ENCODE assay signal across 28 cellular contexts in genomic region chr13:90281709-90282108, GRCh38.
"Had no signal": no experiment of that assay in that cellular context is flagged by ENCODE, and none has a peak within 500 bp of the region (broad histone marks: within the 10 kb centered on the region; RNA-seq: fewer than 3 reads in every experiment).

No MANE protein-coding gene starts in this region.

- H3K4me2 ChIP-seq: hepatocyte had no signal

- H3K4me1 ChIP-seq: ascending aorta, foreskin keratinocyte, left lung, right atrium auricular region, spleen, testis, vagina had no signal

- H3K79me2 ChIP-seq: hepatocyte had no signal

- H3K4me1 Mint-ChIP-seq: activated CD4-positive, alpha-beta T cell treated with anti-CD3 and anti-CD28 coated beads, Interleukin-2, amount 10 ng/mL, durations not matched to agents 7 days and 5 days; immature natural killer cell; mesothelial cell of epicardium; naive thymus-derived CD8-positive, alpha-beta T cell had no signal

- H3K27ac Mint-ChIP-seq: activated CD4-positive, alpha-beta T cell treated with anti-CD3 and anti-CD28 coated beads, Interleukin-2, amount 10 ng/mL, durations not matched to agents 7 days and 5 days; activated CD8-positive, alpha-beta T cell treated with anti-CD3 and anti-CD28 coated beads, Interleukin-2, amount 10 ng/mL, durations not matched to agents 7 days and 5 days; activated naive CD4-positive, alpha-beta T cell treated with anti-CD3 and anti-CD28 coated beads, Interleukin-2, amount 50 U/mL, for 72 hours; activated T-helper 1 cell treated with anti-CD3 and anti-CD28 coated beads, Interleukin-12 subunit alpha, Interleukin-12 subunit beta, Interleukin-2, Interleukin-4 antibody, amounts not matched to agents 30 ng/mL and 10 ng/mL and 1 ng/mL, durations not matched to agents 14 hours and 24 hours and 36 hours; immature natural killer cell; mesothelial cell of epicardium; naive thymus-derived CD8-positive, alpha-beta T cell had no signal

- ATAC-seq: activated CD8-positive, alpha-beta T cell treated with anti-CD3 and anti-CD28 coated beads, Interleukin-2, amount 10 ng/mL, durations not matched to agents 7 days and 5 days; activated naive CD4-positive, alpha-beta T cell treated with anti-CD3 and anti-CD28 coated beads, Interleukin-2, amount 50 U/mL, for 72 hours; foreskin keratinocyte; left lung; naive thymus-derived CD8-positive, alpha-beta T cell; psoas muscle had no signal

- H3K9me3 ChIP-seq: ascending aorta, left lung, neutrophil, ovary, psoas muscle, right atrium auricular region, spleen, testis, vagina had no signal

- H3K4me3 ChIP-seq: ascending aorta, hepatocyte, left lung, ovary, psoas muscle, right atrium auricular region, spleen, testis, vagina had no signal

- H3K36me3 ChIP-seq: ascending aorta, brain microvascular endothelial cell, left lung, neutrophil, ovary, right atrium auricular region, spleen, vagina had no signal

- H3K36me3 Mint-ChIP-seq: activated naive CD4-positive, alpha-beta T cell treated with anti-CD3 and anti-CD28 coated beads, Interleukin-2, amount 50 U/mL, for 72 hours; mesothelial cell of epicardium; naive thymus-derived CD8-positive, alpha-beta T cell had no signal

- H3K9me3 Mint-ChIP-seq: activated CD4-positive, alpha-beta T cell treated with anti-CD3 and anti-CD28 coated beads, Interleukin-2, amount 10 ng/mL, durations not matched to agents 7 days and 5 days; activated T-helper 1 cell treated with anti-CD3 and anti-CD28 coated beads, Interleukin-12 subunit alpha, Interleukin-12 subunit beta, Interleukin-2, Interleukin-4 antibody, amounts not matched to agents 30 ng/mL and 10 ng/mL and 1 ng/mL, durations not matched to agents 14 hours and 24 hours and 36 hours; mesothelial cell of epicardium had no signal

- H3K4me3 Mint-ChIP-seq: activated CD4-positive, alpha-beta T cell treated with anti-CD3 and anti-CD28 coated beads, Interleukin-2, amount 10 ng/mL, durations not matched to agents 7 days and 5 days; activated CD8-positive, alpha-beta T cell treated with anti-CD3 and anti-CD28 coated beads, Interleukin-2, amount 10 ng/mL, durations not matched to agents 7 days and 5 days; activated T-helper 1 cell treated with anti-CD3 and anti-CD28 coated beads, Interleukin-12 subunit alpha, Interleukin-12 subunit beta, Interleukin-2, Interleukin-4 antibody, amounts not matched to agents 30 ng/mL and 10 ng/mL and 1 ng/mL, durations not matched to agents 14 hours and 24 hours and 36 hours; immature natural killer cell; mesothelial cell of epicardium; naive thymus-derived CD8-positive, alpha-beta T cell had no signal

- H3K27me3 ChIP-seq: ascending aorta, brain microvascular endothelial cell, foreskin keratinocyte, hepatocyte, left lung, neutrophil, ovary, right atrium auricular region, spleen, testis, vagina had no signal

- H3K27ac ChIP-seq: ascending aorta, brain microvascular endothelial cell, foreskin keratinocyte, hepatocyte, left lung, neutrophil, ovary, psoas muscle, right atrium auricular region, spleen, testis, vagina, VCaP had no signal

- DNase-seq: activated CD4-positive, alpha-beta T cell treated with anti-CD3 and anti-CD28 coated beads, Interleukin-2, amount 10 ng/mL, durations not matched to agents 7 days and 5 days; activated CD4-positive, CD25-positive, alpha-beta regulatory T cell treated with anti-CD3 and anti-CD28 coated beads, Interleukin-2, amount 50 U/mL, for 72 hours; activated CD8-positive, alpha-beta T cell treated with anti-CD3 and anti-CD28 coated beads, Interleukin-2, amount 10 ng/mL, durations not matched to agents 7 days and 5 days; activated gamma-delta T cell treated with Interleukin-2 at 50 U/mL for 16 hours; brain microvascular endothelial cell; caudate nucleus; dermis blood vessel endothelial cell; effector memory CD4-positive, alpha-beta T cell; foreskin keratinocyte; immature natural killer cell; left lung; naive thymus-derived CD8-positive, alpha-beta T cell; ovary; psoas muscle; spleen; stimulated activated CD4-positive, alpha-beta T cell treated with anti-CD3 and anti-CD28 coated beads, Interleukin-4, amount 100 ng/mL, for 1 hour; stimulated activated naive CD4-positive, alpha-beta T cell; testis; trophoblast cell had no signal

- H3K27me3 Mint-ChIP-seq: activated CD4-positive, alpha-beta T cell treated with anti-CD3 and anti-CD28 coated beads, Interleukin-2, amount 10 ng/mL, durations not matched to agents 7 days and 5 days; naive thymus-derived CD8-positive, alpha-beta T cell had no signal

- H2AFZ ChIP-seq: hepatocyte had no signal
